9 cellular contexts compared by ENCODE assay signal in the genomic region with DNA sequence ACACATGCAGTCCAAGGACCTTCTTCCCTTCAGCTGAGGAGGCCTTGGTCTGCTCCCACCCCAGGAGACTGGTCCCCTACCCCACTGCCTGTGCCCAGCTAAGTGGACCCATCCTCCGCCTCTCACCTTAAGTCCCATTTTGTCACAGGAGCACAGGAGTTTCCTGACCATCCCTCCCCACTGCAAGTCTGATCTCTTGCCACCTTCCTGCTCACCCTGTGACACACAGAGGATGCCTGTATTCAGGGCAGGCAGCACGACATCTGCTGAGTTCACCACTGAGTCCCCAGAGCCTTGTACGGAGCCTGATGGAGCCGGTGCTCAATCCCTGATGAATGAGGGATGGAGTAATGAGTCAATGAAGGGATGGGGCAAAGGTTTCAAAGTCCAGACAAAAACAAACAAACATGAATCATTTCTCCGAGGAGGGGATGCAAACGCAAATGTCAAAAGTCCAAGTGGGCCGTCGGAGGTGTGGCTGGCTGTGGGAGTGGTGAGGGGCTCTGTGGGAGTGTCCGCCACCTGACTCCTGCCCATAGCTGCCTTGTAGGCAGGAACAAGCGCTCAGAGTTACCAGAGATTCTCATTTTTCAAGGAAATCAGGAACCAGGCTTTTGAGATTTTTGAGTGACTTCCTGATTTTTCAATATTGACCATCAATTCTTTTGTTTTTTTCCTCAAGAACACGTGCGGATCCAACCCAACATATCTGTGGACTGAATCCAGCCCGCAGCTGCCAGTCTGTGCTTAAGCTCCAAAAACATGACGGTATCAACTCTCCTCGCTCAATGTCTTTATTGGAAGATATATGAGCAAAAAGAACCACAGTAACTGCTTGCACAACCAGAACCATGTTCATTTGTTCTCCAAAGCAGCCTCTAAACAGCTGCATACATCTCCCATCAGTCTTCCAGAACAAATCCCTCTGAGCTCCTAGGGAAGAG. TPM values are rescaled to one million over a fixed set of nuclear protein-coding genes. Genes with fewer than 3 reads are reported as not detected.
DNase-seq lines count a peak whose midpoint lies in the region; ATAC-seq lines count a peak whose summit lies in the region.
"Had no signal": no experiment of that assay in that cellular context is flagged by ENCODE, and none has a peak within 500 bp of the region (broad histone marks: within the 10 kb centered on the region; RNA-seq: fewer than 3 reads in every experiment).

No MANE protein-coding gene starts in this region.

- H3K4me1 Mint-ChIP-seq in CD4-positive, CD25-positive, alpha-beta regulatory T cell = peaks cover 25 to 86% (median 65%) of the 10 kb centered on the region in 4 donors
- peaks cover 62 to 69% (median 67%) of the 10 kb centered on the region in 3 donors for H3K4me1 Mint-ChIP-seq in IgD-negative memory B cell

- H3K4me1 ChIP-seq in CD4-positive, CD25-positive, alpha-beta regulatory T cell (ENCODE audit: control insufficient read depth, insufficient read depth, low read length, poor library complexity, severe bottlenecking) = peaks cover 89% of the 10 kb centered on the region
- H3K4me1 ChIP-seq in muscle layer of duodenum (ENCODE audit: control insufficient read depth in 1 of 2, insufficient read depth in 2 of 2, low read length in 2 of 2) = peaks cover 40 to 60% of the 10 kb centered on the region in 2 donors

- ATAC-seq in CD4-positive, CD25-positive, alpha-beta regulatory T cell (ENCODE audit: low read depth in 2 of 2) = no peak
- no peak for ATAC-seq in GM18867 (IDR thresholded peaks at IDR 0.05; ENCODE audit: unreplicated experiment)

- H3K27ac Mint-ChIP-seq in CD4-positive, CD25-positive, alpha-beta regulatory T cell = peak overlapping the region; percentile 89 to 95 (median 95)
- peak overlapping the region; percentile 94 to 99 (median 95) for H3K27ac Mint-ChIP-seq in IgD-negative memory B cell

- DNase-seq in CD4-positive, CD25-positive, alpha-beta regulatory T cell = no peak
- DNase-seq in amniotic epithelial cell (ENCODE audit: low read depth) (peak; percentile 93), NCI-H510A (lab: John Stamatoyannopoulos, UW) (no peak), NCI-H2029 (lab: John Stamatoyannopoulos, UW) (no peak), 8988T (no peak)
- DNase-seq: NCI-H226 had no signal

- H3K27me3 Mint-ChIP-seq in CD4-positive, CD25-positive, alpha-beta regulatory T cell = no peaks in the 10 kb centered on the region
- H3K27me3 Mint-ChIP-seq in IgD-negative memory B cell = no peaks in the 10 kb centered on the region

- peaks cover 9% of the 10 kb centered on the region for H3K36me3 Mint-ChIP-seq in CD4-positive, CD25-positive, alpha-beta regulatory T cell
- H3K36me3 Mint-ChIP-seq in IgD-negative memory B cell = peaks cover 8% of the 10 kb centered on the region

- peak overlapping the region; percentile 68 for H3K4me3 ChIP-seq in CD4-positive, CD25-positive, alpha-beta regulatory T cell (ENCODE audit: low read depth, low read length)
- H3K4me3 ChIP-seq in muscle layer of duodenum (ENCODE audit: low read depth in 1 of 2, low read length in 2 of 2) = no peak overlapping the region

- peaks cover 0 to 1% (median 0%) of the 10 kb centered on the region in 7 donors for H3K9me3 Mint-ChIP-seq in CD4-positive, CD25-positive, alpha-beta regulatory T cell
- H3K9me3 Mint-ChIP-seq in IgD-negative memory B cell = no peaks in the 10 kb centered on the region

- no peaks in the 10 kb centered on the region for H3K9me3 ChIP-seq in CD4-positive, CD25-positive, alpha-beta regulatory T cell (ENCODE audit: control insufficient read depth in 2 of 2, low read length in 2 of 2)
- H3K9me3 ChIP-seq in muscle layer of duodenum (ENCODE audit: control insufficient read depth in 1 of 2, low read length in 2 of 2) = no peaks in the 10 kb centered on the region

- peak overlapping the region; percentile 89 for H3K27ac ChIP-seq in CD4-positive, CD25-positive, alpha-beta regulatory T cell (ENCODE audit: insufficient read depth, low read length, poor library complexity, severe bottlenecking)
- peak overlapping the region; percentile 35 for H3K27ac ChIP-seq in muscle layer of duodenum (ENCODE audit: low read length)

- H3K36me3 ChIP-seq in CD4-positive, CD25-positive, alpha-beta regulatory T cell (ENCODE audit: control insufficient read depth, insufficient read depth, low read length) = no peaks in the 10 kb centered on the region
- no peaks in the 10 kb centered on the region for H3K36me3 ChIP-seq in muscle layer of duodenum (ENCODE audit: control insufficient read depth in 1 of 2, insufficient read depth in 2 of 2, low read length in 2 of 2)

- no peaks in the 10 kb centered on the region for H3K27me3 ChIP-seq in CD4-positive, CD25-positive, alpha-beta regulatory T cell (ENCODE audit: control insufficient read depth, insufficient read depth, low read length)
- no peaks in the 10 kb centered on the region for H3K27me3 ChIP-seq in muscle layer of duodenum (ENCODE audit: low read depth, low read length)

- peak overlapping the region; percentile 79 to 89 (median 82) for H3K4me3 Mint-ChIP-seq in CD4-positive, CD25-positive, alpha-beta regulatory T cell
- peak overlapping the region; percentile 71 to 93 (median 78) for H3K4me3 Mint-ChIP-seq in IgD-negative memory B cell

RNA-seq across cellular contexts. Expression of gene RAPGEF1, which starts 4.4 kb away (rescaled TPM):
- total RNA-seq in CD4-positive, CD25-positive, alpha-beta regulatory T cell = 159 TPM
- 1 to 10 TPM; 3.8 to 7.3 (median 4.6) TPM for polyA plus RNA-seq in CD4-positive, CD25-positive, alpha-beta regulatory T cell
- polyA plus RNA-seq in IgD-negative memory B cell = 40.8 TPM
